ENCODE assay signal across 1 cellular context in the genomic region with DNA sequence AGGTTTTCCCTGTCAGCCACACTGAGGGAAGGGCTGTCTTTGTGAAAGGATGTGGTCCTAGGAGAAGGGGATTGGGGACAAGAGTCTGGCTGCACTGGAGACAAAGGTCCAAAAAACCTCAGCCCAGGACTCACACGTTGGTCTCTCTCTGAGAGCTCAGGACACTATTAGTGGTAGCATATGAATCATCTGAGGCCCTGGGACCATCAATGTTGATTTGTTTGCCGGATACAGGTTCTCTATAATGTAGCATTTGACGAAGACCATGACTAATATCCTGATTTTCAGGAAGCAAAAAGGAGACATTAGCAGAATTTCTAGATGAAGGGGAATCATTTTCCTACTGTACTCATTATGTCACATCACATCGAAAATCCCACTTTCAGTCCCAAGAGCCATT.
TF ChIP-seq lines count a peak whose summit lies in the region.

No MANE protein-coding gene starts in this region.

TF ChIP-seq in GM23338, 12 proteins besides CTCF, POLR2A, EP300 and RAD21 (continued from another document):
- TF ChIP-seq, protein P1, sequence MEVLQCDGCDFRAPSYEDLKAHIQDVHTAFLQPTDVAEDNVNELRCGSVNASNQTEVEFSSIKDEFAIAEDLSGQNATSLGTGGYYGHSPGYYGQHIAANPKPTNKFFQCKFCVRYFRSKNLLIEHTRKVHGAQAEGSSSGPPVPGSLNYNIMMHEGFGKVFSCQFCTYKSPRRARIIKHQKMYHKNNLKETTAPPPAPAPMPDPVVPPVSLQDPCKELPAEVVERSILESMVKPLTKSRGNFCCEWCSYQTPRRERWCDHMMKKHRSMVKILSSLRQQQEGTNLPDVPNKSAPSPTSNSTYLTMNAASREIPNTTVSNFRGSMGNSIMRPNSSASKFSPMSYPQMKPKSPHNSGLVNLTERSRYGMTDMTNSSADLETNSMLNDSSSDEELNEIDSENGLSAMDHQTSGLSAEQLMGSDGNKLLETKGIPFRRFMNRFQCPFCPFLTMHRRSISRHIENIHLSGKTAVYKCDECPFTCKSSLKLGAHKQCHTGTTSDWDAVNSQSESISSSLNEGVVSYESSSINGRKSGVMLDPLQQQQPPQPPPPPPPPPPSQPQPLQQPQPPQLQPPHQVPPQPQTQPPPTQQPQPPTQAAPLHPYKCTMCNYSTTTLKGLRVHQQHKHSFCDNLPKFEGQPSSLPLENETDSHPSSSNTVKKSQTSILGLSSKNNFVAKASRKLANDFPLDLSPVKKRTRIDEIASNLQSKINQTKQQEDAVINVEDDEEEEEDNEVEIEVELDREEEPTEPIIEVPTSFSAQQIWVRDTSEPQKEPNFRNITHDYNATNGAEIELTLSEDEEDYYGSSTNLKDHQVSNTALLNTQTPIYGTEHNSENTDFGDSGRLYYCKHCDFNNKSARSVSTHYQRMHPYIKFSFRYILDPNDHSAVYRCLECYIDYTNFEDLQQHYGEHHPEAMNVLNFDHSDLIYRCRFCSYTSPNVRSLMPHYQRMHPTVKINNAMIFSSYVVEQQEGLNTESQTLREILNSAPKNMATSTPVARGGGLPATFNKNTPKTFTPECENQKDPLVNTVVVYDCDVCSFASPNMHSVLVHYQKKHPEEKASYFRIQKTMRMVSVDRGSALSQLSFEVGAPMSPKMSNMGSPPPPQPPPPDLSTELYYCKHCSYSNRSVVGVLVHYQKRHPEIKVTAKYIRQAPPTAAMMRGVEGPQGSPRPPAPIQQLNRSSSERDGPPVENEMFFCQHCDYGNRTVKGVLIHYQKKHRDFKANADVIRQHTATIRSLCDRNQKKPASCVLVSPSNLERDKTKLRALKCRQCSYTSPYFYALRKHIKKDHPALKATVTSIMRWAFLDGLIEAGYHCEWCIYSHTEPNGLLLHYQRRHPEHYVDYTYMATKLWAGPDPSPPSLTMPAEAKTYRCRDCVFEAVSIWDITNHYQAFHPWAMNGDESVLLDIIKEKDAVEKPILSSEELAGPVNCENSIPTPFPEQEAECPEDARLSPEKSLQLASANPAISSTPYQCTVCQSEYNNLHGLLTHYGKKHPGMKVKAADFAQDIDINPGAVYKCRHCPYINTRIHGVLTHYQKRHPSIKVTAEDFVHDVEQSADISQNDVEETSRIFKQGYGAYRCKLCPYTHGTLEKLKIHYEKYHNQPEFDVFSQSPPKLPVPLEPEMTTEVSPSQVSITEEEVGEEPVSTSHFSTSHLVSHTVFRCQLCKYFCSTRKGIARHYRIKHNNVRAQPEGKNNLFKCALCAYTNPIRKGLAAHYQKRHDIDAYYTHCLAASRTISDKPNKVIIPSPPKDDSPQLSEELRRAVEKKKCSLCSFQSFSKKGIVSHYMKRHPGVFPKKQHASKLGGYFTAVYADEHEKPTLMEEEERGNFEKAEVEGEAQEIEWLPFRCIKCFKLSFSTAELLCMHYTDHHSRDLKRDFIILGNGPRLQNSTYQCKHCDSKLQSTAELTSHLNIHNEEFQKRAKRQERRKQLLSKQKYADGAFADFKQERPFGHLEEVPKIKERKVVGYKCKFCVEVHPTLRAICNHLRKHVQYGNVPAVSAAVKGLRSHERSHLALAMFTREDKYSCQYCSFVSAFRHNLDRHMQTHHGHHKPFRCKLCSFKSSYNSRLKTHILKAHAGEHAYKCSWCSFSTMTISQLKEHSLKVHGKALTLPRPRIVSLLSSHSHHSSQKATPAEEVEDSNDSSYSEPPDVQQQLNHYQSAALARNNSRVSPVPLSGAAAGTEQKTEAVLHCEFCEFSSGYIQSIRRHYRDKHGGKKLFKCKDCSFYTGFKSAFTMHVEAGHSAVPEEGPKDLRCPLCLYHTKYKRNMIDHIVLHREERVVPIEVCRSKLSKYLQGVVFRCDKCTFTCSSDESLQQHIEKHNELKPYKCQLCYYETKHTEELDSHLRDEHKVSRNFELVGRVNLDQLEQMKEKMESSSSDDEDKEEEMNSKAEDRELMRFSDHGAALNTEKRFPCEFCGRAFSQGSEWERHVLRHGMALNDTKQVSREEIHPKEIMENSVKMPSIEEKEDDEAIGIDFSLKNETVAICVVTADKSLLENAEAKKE (CRISPR knock-in tag; IDR thresholded peaks at IDR 0.05) = no peak
- TF ChIP-seq JUNB (IDR thresholded peaks at IDR 0.05; ENCODE audit: unreplicated experiment) (no peak), EZH2phosphoT487 (IDR thresholded peaks at IDR 0.05; ENCODE audit: unreplicated experiment) (no peak)
TF ChIP-seq in GM23338: peak in this region for 0.
